1 cellular context compared by ENCODE assay signal in the genomic region with DNA sequence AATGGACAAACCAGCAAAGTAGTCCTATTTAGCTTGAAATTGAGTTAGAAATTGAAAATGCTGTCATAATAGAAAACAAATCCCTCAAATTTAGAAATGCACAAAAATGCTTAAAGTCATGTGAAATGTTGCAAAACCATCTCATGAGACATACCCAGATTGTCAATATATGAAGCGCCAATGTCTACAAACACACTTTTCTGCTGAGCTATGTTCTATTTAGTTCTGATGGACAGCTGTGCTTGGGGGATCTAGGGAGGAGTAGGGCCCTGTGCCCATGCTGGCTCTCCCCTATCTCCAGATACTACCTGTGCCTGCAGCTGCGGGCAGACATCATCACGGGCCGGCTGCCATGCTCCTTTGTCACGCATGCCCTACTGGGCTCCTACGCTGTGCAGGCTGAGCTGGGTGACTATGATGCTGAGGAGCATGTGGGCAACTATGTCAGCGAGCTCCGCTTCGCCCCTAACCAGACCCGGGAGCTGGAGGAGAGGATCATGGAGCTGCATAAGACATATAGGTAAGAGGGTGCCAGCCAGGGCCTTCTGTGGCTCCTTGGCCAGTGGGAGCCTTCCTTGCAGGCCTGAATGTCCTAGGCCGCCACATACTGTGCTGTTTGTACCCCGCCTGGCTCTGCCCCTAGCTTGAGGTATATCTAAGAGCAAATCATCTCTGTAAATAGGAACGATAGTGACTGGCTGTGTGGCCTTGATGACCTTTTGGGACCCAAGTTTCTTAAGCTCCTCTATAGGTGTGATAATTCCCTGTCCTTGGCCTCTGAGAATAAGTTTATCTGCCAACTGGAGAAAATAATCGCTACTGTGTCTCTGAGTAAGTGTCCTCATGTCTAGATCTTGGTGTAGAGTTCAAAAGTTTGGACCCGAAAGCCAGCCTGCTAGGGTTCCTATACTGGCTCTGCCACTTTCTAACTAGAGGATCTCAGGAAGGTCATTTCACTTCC.
A peak's percentile ranks its signal among the peaks of the same experiment; 100 is the strongest.
TF ChIP-seq lines count a peak whose summit lies in the region.

No MANE protein-coding gene starts in this region.

TF ChIP-seq in HepG2, 621 proteins besides CTCF, POLR2A, EP300 and RAD21 (continued from another document and continues in another):
- TF ChIP-seq, protein P1, sequence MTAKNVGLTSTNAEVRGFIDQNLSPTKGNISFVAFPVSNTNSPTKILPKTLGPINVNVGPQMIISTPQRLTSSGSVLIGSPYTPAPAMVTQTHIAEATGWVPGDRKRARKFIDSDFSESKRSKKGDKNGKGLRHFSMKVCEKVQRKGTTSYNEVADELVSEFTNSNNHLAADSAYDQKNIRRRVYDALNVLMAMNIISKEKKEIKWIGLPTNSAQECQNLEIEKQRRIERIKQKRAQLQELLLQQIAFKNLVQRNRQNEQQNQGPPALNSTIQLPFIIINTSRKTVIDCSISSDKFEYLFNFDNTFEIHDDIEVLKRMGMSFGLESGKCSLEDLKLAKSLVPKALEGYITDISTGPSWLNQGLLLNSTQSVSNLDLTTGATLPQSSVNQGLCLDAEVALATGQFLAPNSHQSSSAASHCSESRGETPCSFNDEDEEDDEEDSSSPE (CRISPR knock-in tag; IDR thresholded peaks at IDR 0.05) = no peak
- TF ChIP-seq NCOA5 (CRISPR knock-in tag; IDR thresholded peaks at IDR 0.05) (no peak), ZMYM3 (CRISPR knock-in tag; IDR thresholded peaks at IDR 0.05) (no peak), ZFP90 (CRISPR knock-in tag; IDR thresholded peaks at IDR 0.05; ENCODE audit: borderline replicate concordance) (no peak), REXO4 (CRISPR knock-in tag; IDR thresholded peaks at IDR 0.05; ENCODE audit: borderline replicate concordance) (no peak), NONO (IDR thresholded peaks at IDR 0.05) (no peak), NONO (CRISPR knock-in tag; conservative IDR thresholded peaks at IDR 0.05) (no peak), GPN1 (CRISPR knock-in tag; IDR thresholded peaks at IDR 0.05; ENCODE audit: borderline replicate concordance) (no peak), NFE2 (CRISPR knock-in tag; IDR thresholded peaks at IDR 0.05) (no peak), SYNCRIP (IDR thresholded peaks at IDR 0.05; ENCODE audit: insufficient read depth, low read depth, low read length) (no peak), SOX13 (IDR thresholded peaks at IDR 0.05) (no peak), SOX13 (CRISPR knock-in tag; conservative IDR thresholded peaks at IDR 0.05 in 1 of 2, IDR thresholded peaks at IDR 0.05 in 1 of 2) (no peak; a peak in 1 of 4 replicates), SNAPC2 (CRISPR knock-in tag; IDR thresholded peaks at IDR 0.05) (no peak), ISL2 (CRISPR knock-in tag; IDR thresholded peaks at IDR 0.05) (no peak), ZNF468 (CRISPR knock-in tag; IDR thresholded peaks at IDR 0.05) (no peak), ZNF430 (CRISPR knock-in tag; IDR thresholded peaks at IDR 0.05) (no peak), MEIS2 (CRISPR knock-in tag; IDR thresholded peaks at IDR 0.05) (no peak), SP140L (CRISPR knock-in tag; IDR thresholded peaks at IDR 0.05; ENCODE audit: borderline replicate concordance) (no peak), NFYC (CRISPR knock-in tag; IDR thresholded peaks at IDR 0.05) (no peak)
- TF ChIP-seq, protein P2, sequence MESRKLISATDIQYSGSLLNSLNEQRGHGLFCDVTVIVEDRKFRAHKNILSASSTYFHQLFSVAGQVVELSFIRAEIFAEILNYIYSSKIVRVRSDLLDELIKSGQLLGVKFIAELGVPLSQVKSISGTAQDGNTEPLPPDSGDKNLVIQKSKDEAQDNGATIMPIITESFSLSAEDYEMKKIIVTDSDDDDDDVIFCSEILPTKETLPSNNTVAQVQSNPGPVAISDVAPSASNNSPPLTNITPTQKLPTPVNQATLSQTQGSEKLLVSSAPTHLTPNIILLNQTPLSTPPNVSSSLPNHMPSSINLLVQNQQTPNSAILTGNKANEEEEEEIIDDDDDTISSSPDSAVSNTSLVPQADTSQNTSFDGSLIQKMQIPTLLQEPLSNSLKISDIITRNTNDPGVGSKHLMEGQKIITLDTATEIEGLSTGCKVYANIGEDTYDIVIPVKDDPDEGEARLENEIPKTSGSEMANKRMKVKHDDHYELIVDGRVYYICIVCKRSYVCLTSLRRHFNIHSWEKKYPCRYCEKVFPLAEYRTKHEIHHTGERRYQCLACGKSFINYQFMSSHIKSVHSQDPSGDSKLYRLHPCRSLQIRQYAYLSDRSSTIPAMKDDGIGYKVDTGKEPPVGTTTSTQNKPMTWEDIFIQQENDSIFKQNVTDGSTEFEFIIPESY (CRISPR knock-in tag; IDR thresholded peaks at IDR 0.05) = peak; percentile 71
- TF ChIP-seq, protein P3, sequence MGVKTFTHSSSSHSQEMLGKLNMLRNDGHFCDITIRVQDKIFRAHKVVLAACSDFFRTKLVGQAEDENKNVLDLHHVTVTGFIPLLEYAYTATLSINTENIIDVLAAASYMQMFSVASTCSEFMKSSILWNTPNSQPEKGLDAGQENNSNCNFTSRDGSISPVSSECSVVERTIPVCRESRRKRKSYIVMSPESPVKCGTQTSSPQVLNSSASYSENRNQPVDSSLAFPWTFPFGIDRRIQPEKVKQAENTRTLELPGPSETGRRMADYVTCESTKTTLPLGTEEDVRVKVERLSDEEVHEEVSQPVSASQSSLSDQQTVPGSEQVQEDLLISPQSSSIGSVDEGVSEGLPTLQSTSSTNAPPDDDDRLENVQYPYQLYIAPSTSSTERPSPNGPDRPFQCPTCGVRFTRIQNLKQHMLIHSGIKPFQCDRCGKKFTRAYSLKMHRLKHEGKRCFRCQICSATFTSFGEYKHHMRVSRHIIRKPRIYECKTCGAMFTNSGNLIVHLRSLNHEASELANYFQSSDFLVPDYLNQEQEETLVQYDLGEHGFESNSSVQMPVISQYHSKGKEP (CRISPR knock-in tag; IDR thresholded peaks at IDR 0.05) = no peak
- TF ChIP-seq, protein P4, sequence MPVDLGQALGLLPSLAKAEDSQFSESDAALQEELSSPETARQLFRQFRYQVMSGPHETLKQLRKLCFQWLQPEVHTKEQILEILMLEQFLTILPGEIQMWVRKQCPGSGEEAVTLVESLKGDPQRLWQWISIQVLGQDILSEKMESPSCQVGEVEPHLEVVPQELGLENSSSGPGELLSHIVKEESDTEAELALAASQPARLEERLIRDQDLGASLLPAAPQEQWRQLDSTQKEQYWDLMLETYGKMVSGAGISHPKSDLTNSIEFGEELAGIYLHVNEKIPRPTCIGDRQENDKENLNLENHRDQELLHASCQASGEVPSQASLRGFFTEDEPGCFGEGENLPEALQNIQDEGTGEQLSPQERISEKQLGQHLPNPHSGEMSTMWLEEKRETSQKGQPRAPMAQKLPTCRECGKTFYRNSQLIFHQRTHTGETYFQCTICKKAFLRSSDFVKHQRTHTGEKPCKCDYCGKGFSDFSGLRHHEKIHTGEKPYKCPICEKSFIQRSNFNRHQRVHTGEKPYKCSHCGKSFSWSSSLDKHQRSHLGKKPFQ (CRISPR knock-in tag; IDR thresholded peaks at IDR 0.05; ENCODE audit: insufficient replicate concordance) = no peak
- TF ChIP-seq, protein P5, sequence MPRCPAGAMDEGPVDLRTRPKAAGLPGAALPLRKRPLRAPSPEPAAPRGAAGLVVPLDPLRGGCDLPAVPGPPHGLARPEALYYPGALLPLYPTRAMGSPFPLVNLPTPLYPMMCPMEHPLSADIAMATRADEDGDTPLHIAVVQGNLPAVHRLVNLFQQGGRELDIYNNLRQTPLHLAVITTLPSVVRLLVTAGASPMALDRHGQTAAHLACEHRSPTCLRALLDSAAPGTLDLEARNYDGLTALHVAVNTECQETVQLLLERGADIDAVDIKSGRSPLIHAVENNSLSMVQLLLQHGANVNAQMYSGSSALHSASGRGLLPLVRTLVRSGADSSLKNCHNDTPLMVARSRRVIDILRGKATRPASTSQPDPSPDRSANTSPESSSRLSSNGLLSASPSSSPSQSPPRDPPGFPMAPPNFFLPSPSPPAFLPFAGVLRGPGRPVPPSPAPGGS (CRISPR knock-in tag; IDR thresholded peaks at IDR 0.05) = no peak
- TF ChIP-seq, protein P6, sequence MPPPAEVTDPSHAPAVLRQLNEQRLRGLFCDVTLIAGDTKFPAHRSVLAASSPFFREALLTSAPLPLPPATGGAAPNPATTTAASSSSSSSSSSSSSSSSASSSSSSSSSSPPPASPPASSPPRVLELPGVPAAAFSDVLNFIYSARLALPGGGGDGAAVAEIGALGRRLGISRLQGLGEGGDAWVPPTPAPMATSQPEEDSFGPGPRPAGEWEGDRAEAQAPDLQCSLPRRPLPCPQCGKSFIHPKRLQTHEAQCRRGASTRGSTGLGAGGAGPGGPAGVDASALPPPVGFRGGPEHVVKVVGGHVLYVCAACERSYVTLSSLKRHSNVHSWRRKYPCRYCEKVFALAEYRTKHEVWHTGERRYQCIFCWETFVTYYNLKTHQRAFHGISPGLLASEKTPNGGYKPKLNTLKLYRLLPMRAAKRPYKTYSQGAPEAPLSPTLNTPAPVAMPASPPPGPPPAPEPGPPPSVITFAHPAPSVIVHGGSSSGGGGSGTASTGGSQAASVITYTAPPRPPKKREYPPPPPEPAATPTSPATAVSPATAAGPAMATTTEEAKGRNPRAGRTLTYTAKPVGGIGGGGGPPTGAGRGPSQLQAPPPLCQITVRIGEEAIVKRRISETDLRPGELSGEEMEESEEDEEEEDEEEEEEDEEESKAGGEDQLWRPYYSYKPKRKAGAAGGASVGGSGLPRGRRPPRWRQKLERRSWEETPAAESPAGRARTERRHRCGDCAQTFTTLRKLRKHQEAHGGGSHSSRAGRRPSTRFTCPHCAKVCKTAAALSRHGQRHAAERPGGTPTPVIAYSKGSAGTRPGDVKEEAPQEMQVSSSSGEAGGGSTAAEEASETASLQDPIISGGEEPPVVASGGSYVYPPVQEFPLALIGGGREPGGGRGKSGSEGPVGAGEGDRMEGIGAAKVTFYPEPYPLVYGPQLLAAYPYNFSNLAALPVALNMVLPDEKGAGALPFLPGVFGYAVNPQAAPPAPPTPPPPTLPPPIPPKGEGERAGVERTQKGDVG (CRISPR knock-in tag; IDR thresholded peaks at IDR 0.05; ENCODE audit: borderline replicate concordance) = peak; percentile 49; the same call in 1 of the 2 replicates
- TF ChIP-seq, protein P7, sequence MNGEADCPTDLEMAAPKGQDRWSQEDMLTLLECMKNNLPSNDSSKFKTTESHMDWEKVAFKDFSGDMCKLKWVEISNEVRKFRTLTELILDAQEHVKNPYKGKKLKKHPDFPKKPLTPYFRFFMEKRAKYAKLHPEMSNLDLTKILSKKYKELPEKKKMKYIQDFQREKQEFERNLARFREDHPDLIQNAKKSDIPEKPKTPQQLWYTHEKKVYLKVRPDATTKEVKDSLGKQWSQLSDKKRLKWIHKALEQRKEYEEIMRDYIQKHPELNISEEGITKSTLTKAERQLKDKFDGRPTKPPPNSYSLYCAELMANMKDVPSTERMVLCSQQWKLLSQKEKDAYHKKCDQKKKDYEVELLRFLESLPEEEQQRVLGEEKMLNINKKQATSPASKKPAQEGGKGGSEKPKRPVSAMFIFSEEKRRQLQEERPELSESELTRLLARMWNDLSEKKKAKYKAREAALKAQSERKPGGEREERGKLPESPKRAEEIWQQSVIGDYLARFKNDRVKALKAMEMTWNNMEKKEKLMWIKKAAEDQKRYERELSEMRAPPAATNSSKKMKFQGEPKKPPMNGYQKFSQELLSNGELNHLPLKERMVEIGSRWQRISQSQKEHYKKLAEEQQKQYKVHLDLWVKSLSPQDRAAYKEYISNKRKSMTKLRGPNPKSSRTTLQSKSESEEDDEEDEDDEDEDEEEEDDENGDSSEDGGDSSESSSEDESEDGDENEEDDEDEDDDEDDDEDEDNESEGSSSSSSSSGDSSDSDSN (CRISPR knock-in tag; IDR thresholded peaks at IDR 0.05) = no peak
- TF ChIP-seq, protein P8, sequence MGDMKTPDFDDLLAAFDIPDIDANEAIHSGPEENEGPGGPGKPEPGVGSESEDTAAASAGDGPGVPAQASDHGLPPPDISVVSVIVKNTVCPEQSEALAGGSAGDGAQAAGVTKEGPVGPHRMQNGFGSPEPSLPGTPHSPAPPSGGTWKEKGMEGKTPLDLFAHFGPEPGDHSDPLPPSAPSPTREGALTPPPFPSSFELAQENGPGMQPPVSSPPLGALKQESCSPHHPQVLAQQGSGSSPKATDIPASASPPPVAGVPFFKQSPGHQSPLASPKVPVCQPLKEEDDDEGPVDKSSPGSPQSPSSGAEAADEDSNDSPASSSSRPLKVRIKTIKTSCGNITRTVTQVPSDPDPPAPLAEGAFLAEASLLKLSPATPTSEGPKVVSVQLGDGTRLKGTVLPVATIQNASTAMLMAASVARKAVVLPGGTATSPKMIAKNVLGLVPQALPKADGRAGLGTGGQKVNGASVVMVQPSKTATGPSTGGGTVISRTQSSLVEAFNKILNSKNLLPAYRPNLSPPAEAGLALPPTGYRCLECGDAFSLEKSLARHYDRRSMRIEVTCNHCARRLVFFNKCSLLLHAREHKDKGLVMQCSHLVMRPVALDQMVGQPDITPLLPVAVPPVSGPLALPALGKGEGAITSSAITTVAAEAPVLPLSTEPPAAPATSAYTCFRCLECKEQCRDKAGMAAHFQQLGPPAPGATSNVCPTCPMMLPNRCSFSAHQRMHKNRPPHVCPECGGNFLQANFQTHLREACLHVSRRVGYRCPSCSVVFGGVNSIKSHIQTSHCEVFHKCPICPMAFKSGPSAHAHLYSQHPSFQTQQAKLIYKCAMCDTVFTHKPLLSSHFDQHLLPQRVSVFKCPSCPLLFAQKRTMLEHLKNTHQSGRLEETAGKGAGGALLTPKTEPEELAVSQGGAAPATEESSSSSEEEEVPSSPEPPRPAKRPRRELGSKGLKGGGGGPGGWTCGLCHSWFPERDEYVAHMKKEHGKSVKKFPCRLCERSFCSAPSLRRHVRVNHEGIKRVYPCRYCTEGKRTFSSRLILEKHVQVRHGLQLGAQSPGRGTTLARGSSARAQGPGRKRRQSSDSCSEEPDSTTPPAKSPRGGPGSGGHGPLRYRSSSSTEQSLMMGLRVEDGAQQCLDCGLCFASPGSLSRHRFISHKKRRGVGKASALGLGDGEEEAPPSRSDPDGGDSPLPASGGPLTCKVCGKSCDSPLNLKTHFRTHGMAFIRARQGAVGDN (CRISPR knock-in tag; IDR thresholded peaks at IDR 0.05) = peak; percentile 53
- TF ChIP-seq, protein P9, sequence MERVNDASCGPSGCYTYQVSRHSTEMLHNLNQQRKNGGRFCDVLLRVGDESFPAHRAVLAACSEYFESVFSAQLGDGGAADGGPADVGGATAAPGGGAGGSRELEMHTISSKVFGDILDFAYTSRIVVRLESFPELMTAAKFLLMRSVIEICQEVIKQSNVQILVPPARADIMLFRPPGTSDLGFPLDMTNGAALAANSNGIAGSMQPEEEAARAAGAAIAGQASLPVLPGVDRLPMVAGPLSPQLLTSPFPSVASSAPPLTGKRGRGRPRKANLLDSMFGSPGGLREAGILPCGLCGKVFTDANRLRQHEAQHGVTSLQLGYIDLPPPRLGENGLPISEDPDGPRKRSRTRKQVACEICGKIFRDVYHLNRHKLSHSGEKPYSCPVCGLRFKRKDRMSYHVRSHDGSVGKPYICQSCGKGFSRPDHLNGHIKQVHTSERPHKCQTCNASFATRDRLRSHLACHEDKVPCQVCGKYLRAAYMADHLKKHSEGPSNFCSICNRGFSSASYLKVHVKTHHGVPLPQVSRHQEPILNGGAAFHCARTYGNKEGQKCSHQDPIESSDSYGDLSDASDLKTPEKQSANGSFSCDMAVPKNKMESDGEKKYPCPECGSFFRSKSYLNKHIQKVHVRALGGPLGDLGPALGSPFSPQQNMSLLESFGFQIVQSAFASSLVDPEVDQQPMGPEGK (CRISPR knock-in tag; IDR thresholded peaks at IDR 0.05) = no peak
- TF ChIP-seq, protein P10, sequence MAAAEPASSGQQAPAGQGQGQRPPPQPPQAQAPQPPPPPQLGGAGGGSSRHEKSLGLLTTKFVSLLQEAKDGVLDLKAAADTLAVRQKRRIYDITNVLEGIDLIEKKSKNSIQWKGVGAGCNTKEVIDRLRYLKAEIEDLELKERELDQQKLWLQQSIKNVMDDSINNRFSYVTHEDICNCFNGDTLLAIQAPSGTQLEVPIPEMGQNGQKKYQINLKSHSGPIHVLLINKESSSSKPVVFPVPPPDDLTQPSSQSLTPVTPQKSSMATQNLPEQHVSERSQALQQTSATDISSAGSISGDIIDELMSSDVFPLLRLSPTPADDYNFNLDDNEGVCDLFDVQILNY (CRISPR knock-in tag; conservative IDR thresholded peaks at IDR 0.05) = no peak
